8 cellular contexts compared by ENCODE assay signal in genomic region chr13:28657784-28658538, GRCh38. TPM values are rescaled to one million over a fixed set of nuclear protein-coding genes. Genes with fewer than 3 reads are reported as not detected.
A peak's percentile ranks its signal among the peaks of the same experiment; 100 is the strongest.
DNase-seq lines count a peak whose midpoint lies in the region; ATAC-seq and TF ChIP-seq lines count a peak whose summit lies in the region.

No MANE protein-coding gene starts in this region.

- H3K27me3 ChIP-seq in MM.1S (replicated peaks; ENCODE audit: insufficient read depth, low read length) (no peaks in the 10 kb centered on the region), ascending aorta (no peaks in the 10 kb centered on the region), stomach (no peaks in the 10 kb centered on the region)

- TF ChIP-seq CTCF in MM.1S (IDR thresholded peaks at IDR 0.05; ENCODE audit: low read length) (no peak), ascending aorta (IDR thresholded peaks at IDR 0.05) (no peak), stomach (IDR thresholded peaks at IDR 0.05) (no peak)

- no peaks in the 10 kb centered on the region for H3K9me3 Mint-ChIP-seq in immature natural killer cell

- H3K9ac ChIP-seq in MM.1S (ENCODE audit: low read length) = peak overlapping the region; percentile 80

- peaks cover 6 to 16% (median 14%) of the 10 kb centered on the region in 3 donors for H3K27me3 Mint-ChIP-seq in immature natural killer cell (ENCODE audit: low read depth in 3 of 3)

- peak overlapping the region; percentile 64 for H2AFZ ChIP-seq in MM.1S (ENCODE audit: low read length)

- H3K4me3 ChIP-seq in MM.1S (ENCODE audit: low read length) = peak overlapping the region; percentile 88
- peak overlapping the region; percentile 91 to 98 for H3K4me3 ChIP-seq in ascending aorta
- peak overlapping the region; percentile 79 to 97 (median 89) for H3K4me3 ChIP-seq in stomach

- TF ChIP-seq EP300 in stomach (IDR thresholded peaks at IDR 0.05) = no peak

- H3K4me3 Mint-ChIP-seq in immature natural killer cell = peak overlapping the region; percentile 97 to 100 (median 97)

- H3K9me3 ChIP-seq in MM.1S (replicated peaks; ENCODE audit: insufficient read depth, low read length) (no peaks in the 10 kb centered on the region), ascending aorta (no peaks in the 10 kb centered on the region), stomach (no peaks in the 10 kb centered on the region)

- no peaks in the 10 kb centered on the region for H3F3A ChIP-seq in MM.1S (ENCODE audit: insufficient read depth, low read length)

- H3K36me3 Mint-ChIP-seq in immature natural killer cell = peaks cover 0 to 4% (median 4%) of the 10 kb centered on the region in 3 donors

- H3K4me2 ChIP-seq in MM.1S (ENCODE audit: low read depth, low read length) = peak overlapping the region; percentile 54

- peak overlapping the region; percentile 98 to 100 (median 98) for H3K27ac Mint-ChIP-seq in immature natural killer cell

- TF ChIP-seq POLR2A in stomach (IDR thresholded peaks at IDR 0.05) = no peak

- H3K4me1 ChIP-seq in MM.1S (ENCODE audit: low read length) (no peaks in the 10 kb centered on the region; the same call in 1 of the 2 replicates), ascending aorta (peaks cover 9 to 30% of the 10 kb centered on the region in 2 donors), stomach (peaks cover 22 to 52% (median 31%) of the 10 kb centered on the region in 4 donors)

- intact Hi-C loops in ascending aorta (cut with DNase I) (loop anchor here (2.0 to 10.0 kb wide), 3 partner anchors 139 to 707 kb away; partner anchors contain the start of gene PAN3), stomach (cut with DNase I; ENCODE audit: low total_unique reads) (no loop called here)

- H3K36me3 ChIP-seq in MM.1S (replicated peaks; ENCODE audit: insufficient read depth, low read length) (no peaks in the 10 kb centered on the region), ascending aorta (peaks cover 6 to 19% of the 10 kb centered on the region in 2 donors), stomach (peaks cover 4 to 18% (median 13%) of the 10 kb centered on the region in 4 donors)

- 34 to 38% (median 35%) methylated on average over 12 of the region's 12 CpGs for WGBS in stomach, 5 donors

- peaks cover 55% of the 10 kb centered on the region for H3K79me2 ChIP-seq in MM.1S (ENCODE audit: low read length)

- peaks cover 54 to 61% of the 10 kb centered on the region in 2 donors for H3K4me1 Mint-ChIP-seq in immature natural killer cell

- H3K27ac ChIP-seq in MM.1S (ENCODE audit: low read length) = no peak overlapping the region; the same call in 1 of the 2 replicates
- peak overlapping the region; percentile 92 to 97 for H3K27ac ChIP-seq in ascending aorta
- H3K27ac ChIP-seq in stomach = peak overlapping the region; percentile 88 to 95 (median 94)

- ATAC-seq in GM18907 (IDR thresholded peaks at IDR 0.05; ENCODE audit: unreplicated experiment) (no peak), HG03342 (IDR thresholded peaks at IDR 0.05; ENCODE audit: unreplicated experiment) (no peak)

- H3K9me2 ChIP-seq in MM.1S (replicated peaks; ENCODE audit: insufficient read depth, low read length) = no peaks in the 10 kb centered on the region

- H4K20me1 ChIP-seq in MM.1S (ENCODE audit: insufficient read depth, low read length) = no peaks in the 10 kb centered on the region

- DNase-seq in GF-D8 (lab: John Stamatoyannopoulos, UW) = peak; percentile 52
- no peak for DNase-seq in MM.1S
- DNase-seq in ascending aorta (ENCODE audit: low spot score in 2 of 2) = no peak
- DNase-seq in immature natural killer cell = peak in 1 of 3 donors; percentile 3
- DNase-seq in stomach = no peak
- no peak for DNase-seq in KG1 (lab: John Stamatoyannopoulos, UW)

RNA-seq across cellular contexts. Expression of gene POMP, which starts 1.0 kb away (rescaled TPM):
- 25.0 TPM for total RNA-seq in ascending aorta
- 100 to 1,000 TPM; 136 to 152 (median 138) TPM for polyA plus RNA-seq in immature natural killer cell
- total RNA-seq in stomach = 10 to 100 TPM; 17.7 to 61.1 (median 25.0) TPM
- 100 to 1,000 TPM in 1 of 3 donors, 10 to 100 TPM in 2; 70.6 to 102 (median 77.6) TPM for polyA plus RNA-seq in stomach
